In genomic region chr1:1298861-1299685, GRCh38 we compare ENCODE assay signal across 1 cellular context.
TF ChIP-seq lines count a peak whose summit lies in the region.

No MANE protein-coding gene starts in this region.

TF ChIP-seq in K562, 482 proteins besides CTCF, POLR2A, EP300 and RAD21 (continued from another document):
- no peak for TF ChIP-seq ZNF609 (CRISPR knock-in tag; IDR thresholded peaks at IDR 0.05; ENCODE audit: borderline replicate concordance)
- TF ChIP-seq HDAC2 (IDR thresholded peaks at IDR 0.05), result no peak
- no peak for TF ChIP-seq ZBTB17 (CRISPR knock-in tag; IDR thresholded peaks at IDR 0.05)
- no peak for TF ChIP-seq POLR2B (IDR thresholded peaks at IDR 0.05; ENCODE audit: low read depth, partially characterized antibody)
- TF ChIP-seq ZEB2 (IDR thresholded peaks at IDR 0.05), result no peak
- no peak for TF ChIP-seq CREBBP (IDR thresholded peaks at IDR 0.05; ENCODE audit: low read depth, low read length)
- no peak for TF ChIP-seq BRF2 (IDR thresholded peaks at IDR 0.05; ENCODE audit: borderline replicate concordance, insufficient read depth, insufficient read length)
- no peak for TF ChIP-seq SMARCA4 (IDR thresholded peaks at IDR 0.05)
- no peak for TF ChIP-seq SMARCC2 (IDR thresholded peaks at IDR 0.05; ENCODE audit: low read depth)
- TF ChIP-seq ILF3 (IDR thresholded peaks at IDR 0.05; ENCODE audit: borderline replicate concordance), result no peak
- no peak for TF ChIP-seq ZNF253 (CRISPR knock-in tag; conservative IDR thresholded peaks at IDR 0.05)
- TF ChIP-seq ZNF311 (CRISPR knock-in tag; IDR thresholded peaks at IDR 0.05), result no peak
- TF ChIP-seq BMI1 (IDR thresholded peaks at IDR 0.05; ENCODE audit: low read length), result no peak
- TF ChIP-seq PRPF4 (IDR thresholded peaks at IDR 0.05; ENCODE audit: insufficient read depth, low read depth, low read length, poor library complexity, severe bottlenecking), result no peak
- peak; percentile 24; the same call in 1 of the 2 replicates for TF ChIP-seq ZBTB7A (IDR thresholded peaks at IDR 0.05; ENCODE audit: borderline replicate concordance, control insufficient read depth, low read depth, low read length)
- TF ChIP-seq NR3C1 (CRISPR knock-in tag; IDR thresholded peaks at IDR 0.05), result peak; percentile 48
- TF ChIP-seq, protein P1, sequence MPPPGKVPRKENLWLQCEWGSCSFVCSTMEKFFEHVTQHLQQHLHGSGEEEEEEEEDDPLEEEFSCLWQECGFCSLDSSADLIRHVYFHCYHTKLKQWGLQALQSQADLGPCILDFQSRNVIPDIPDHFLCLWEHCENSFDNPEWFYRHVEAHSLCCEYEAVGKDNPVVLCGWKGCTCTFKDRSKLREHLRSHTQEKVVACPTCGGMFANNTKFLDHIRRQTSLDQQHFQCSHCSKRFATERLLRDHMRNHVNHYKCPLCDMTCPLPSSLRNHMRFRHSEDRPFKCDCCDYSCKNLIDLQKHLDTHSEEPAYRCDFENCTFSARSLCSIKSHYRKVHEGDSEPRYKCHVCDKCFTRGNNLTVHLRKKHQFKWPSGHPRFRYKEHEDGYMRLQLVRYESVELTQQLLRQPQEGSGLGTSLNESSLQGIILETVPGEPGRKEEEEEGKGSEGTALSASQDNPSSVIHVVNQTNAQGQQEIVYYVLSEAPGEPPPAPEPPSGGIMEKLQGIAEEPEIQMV (tag; conservative IDR thresholded peaks at IDR 0.05; ENCODE audit: low read depth), result no peak
- no peak for TF ChIP-seq ETS1 (conservative IDR thresholded peaks at IDR 0.05; ENCODE audit: control insufficient read depth, low read depth, low read length)
- TF ChIP-seq HDAC8 (tag; IDR thresholded peaks at IDR 0.05), result no peak
- TF ChIP-seq MXD1 (CRISPR knock-in tag; IDR thresholded peaks at IDR 0.05; ENCODE audit: borderline replicate concordance, poor library complexity, severe bottlenecking), result no peak
- TF ChIP-seq HMGN3 (IDR thresholded peaks at IDR 0.05; ENCODE audit: borderline replicate concordance, extremely low read depth, insufficient read length, low read depth, low read length), result no peak
- no peak for TF ChIP-seq SMAD3 (CRISPR knock-in tag; conservative IDR thresholded peaks at IDR 0.05)
- TF ChIP-seq SNIP1 (IDR thresholded peaks at IDR 0.05; ENCODE audit: low read depth), result no peak
- peak; percentile 89 for TF ChIP-seq EHMT2 (IDR thresholded peaks at IDR 0.05)
- TF ChIP-seq USF1 (CRISPR knock-in tag; IDR thresholded peaks at IDR 0.05), result no peak
- TF ChIP-seq NCOA4 (IDR thresholded peaks at IDR 0.05; ENCODE audit: partially characterized antibody), result no peak
- no peak for TF ChIP-seq LCOR (CRISPR knock-in tag; IDR thresholded peaks at IDR 0.05)
- TF ChIP-seq, protein P2, sequence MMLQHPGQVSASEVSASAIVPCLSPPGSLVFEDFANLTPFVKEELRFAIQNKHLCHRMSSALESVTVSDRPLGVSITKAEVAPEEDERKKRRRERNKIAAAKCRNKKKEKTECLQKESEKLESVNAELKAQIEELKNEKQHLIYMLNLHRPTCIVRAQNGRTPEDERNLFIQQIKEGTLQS (IDR thresholded peaks at IDR 0.05), result no peak
- TF ChIP-seq, protein P2 (CRISPR knock-in tag; conservative IDR thresholded peaks at IDR 0.05), result no peak
- TF ChIP-seq PRMT5 (CRISPR knock-in tag; IDR thresholded peaks at IDR 0.05), result 0 out of 2 replicates have a peak, but pooled peaks have one; percentile 71
- TF ChIP-seq HNRNPK (IDR thresholded peaks at IDR 0.05; ENCODE audit: low read depth, low read length, poor library complexity, severe bottlenecking), result no peak
- TF ChIP-seq U2AF1 (optimal IDR thresholded peaks at IDR 0.05; ENCODE audit: low read depth, low read length), result no peak
- TF ChIP-seq SIN3A (IDR thresholded peaks at IDR 0.05; ENCODE audit: borderline replicate concordance in 2 of 2, control insufficient read depth in 1 of 2, low read depth in 2 of 2, low read length in 2 of 2), result peak in 1 of 2 experiments; percentile 50; a peak in 1 of 4 replicates
- no peak for TF ChIP-seq ZNF766 (CRISPR knock-in tag; conservative IDR thresholded peaks at IDR 0.05)
- TF ChIP-seq ZNF444 (CRISPR knock-in tag; IDR thresholded peaks at IDR 0.05), result no peak
- TF ChIP-seq, protein P3, sequence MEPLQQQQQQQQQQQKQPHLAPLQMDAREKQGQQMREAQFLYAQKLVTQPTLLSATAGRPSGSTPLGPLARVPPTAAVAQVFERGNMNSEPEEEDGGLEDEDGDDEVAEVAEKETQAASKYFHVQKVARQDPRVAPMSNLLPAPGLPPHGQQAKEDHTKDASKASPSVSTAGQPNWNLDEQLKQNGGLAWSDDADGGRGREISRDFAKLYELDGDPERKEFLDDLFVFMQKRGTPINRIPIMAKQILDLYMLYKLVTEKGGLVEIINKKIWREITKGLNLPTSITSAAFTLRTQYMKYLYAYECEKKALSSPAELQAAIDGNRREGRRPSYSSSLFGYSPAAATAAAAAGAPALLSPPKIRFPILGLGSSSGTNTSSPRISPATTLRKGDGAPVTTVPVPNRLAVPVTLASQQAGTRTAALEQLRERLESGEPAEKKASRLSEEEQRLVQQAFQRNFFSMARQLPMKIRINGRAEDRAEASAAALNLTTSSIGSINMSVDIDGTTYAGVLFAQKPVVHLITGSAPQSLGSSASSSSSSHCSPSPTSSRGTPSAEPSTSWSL (CRISPR knock-in tag; IDR thresholded peaks at IDR 0.05; ENCODE audit: borderline replicate concordance), result no peak
- TF ChIP-seq, protein P4, sequence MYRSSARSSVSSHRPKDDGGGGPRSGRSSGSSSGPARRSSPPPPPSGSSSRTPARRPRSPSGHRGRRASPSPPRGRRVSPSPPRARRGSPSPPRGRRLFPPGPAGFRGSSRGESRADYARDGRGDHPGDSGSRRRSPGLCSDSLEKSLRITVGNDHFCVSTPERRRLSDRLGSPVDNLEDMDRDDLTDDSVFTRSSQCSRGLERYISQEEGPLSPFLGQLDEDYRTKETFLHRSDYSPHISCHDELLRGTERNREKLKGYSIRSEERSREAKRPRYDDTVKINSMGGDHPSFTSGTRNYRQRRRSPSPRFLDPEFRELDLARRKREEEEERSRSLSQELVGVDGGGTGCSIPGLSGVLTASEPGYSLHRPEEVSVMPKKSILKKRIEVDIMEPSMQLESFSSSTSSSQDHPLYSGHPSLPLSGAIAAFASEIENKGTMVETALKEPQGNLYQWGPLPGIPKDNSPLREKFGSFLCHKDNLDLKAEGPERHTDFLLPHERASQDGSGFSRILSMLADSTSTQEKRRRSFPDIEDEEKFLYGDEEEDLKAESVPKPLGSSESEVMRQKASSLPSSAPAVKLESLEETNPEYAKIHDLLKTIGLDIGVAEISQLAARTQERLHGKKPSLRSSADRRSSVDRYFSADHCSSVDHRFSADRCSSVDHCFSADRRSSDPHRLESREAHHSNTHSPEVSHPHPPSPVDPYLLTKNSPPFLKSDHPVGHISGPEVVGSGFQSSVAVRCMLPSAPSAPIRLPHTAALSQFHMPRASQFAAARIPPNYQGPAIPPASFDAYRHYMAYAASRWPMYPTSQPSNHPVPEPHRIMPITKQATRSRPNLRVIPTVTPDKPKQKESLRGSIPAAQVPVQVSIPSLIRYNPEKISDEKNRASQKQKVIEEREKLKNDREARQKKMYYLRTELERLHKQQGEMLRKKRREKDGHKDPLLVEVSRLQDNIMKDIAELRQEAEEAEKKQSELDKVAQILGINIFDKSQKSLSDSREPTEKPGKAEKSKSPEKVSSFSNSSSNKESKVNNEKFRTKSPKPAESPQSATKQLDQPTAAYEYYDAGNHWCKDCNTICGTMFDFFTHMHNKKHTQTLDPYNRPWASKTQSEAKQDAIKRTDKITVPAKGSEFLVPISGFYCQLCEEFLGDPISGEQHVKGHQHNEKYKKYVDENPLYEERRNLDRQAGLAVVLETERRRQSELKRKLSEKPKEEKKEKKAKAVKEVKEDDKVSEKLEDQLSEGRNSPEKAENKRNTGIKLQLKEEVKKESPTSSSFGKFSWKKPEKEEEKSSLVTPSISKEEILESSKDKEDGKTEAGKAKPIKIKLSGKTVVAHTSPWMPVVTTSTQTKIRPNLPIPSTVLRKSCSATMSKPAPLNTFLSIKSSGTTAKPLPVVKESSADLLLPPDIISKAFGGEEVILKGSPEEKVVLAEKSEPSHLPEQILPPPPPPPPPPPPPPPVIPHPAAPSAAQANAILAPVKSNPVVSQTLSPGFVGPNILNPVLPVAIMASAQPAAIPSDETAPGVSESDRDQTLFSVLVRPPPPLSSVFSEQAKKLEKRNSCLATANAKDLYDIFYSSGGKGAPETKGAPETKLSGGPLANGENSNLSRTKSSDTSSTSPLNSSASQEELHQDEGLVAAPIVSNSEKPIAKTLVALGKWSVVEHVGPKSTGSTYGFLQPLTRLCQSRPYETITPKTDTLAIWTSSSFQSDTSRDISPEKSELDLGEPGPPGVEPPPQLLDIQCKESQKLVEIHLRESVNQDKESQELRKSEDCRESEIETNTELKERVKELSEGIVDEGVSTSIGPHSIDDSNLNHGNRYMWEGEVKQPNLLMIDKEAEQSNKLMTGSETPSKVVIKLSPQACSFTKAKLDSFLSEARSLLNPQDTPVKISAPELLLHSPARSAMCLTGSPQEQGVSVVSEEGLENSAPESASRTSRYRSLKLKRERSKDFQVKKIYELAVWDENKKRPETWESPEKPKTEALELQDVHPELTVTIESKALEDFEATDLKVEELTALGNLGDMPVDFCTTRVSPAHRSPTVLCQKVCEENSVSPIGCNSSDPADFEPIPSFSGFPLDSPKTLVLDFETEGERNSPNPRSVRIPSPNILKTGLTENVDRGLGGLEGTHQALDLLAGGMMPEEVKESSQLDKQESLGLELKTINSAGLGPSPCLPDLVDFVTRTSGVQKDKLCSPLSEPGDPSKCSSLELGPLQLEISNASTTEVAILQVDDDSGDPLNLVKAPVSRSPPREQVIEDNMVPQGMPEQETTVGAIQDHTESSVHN (IDR thresholded peaks at IDR 0.05; ENCODE audit: borderline replicate concordance in 1 of 2, low read depth in 1 of 2), result no peak
- no peak for TF ChIP-seq ZNF79 (CRISPR knock-in tag; IDR thresholded peaks at IDR 0.05; ENCODE audit: low read depth)
- no peak for TF ChIP-seq RFX1 (IDR thresholded peaks at IDR 0.05)
- no peak for TF ChIP-seq ZBTB8A (IDR thresholded peaks at IDR 0.05; ENCODE audit: partially characterized antibody)
